Comparison of ENCODE assay signal across 1 cellular context in genomic region chr20:51529027-51529749, GRCh38.
TF ChIP-seq lines count a peak whose summit lies in the region.

No MANE protein-coding gene starts in this region.

TF ChIP-seq in K562, 482 proteins besides CTCF, POLR2A, EP300 and RAD21 (continued from another document and continues in another):
- TF ChIP-seq, protein P1, sequence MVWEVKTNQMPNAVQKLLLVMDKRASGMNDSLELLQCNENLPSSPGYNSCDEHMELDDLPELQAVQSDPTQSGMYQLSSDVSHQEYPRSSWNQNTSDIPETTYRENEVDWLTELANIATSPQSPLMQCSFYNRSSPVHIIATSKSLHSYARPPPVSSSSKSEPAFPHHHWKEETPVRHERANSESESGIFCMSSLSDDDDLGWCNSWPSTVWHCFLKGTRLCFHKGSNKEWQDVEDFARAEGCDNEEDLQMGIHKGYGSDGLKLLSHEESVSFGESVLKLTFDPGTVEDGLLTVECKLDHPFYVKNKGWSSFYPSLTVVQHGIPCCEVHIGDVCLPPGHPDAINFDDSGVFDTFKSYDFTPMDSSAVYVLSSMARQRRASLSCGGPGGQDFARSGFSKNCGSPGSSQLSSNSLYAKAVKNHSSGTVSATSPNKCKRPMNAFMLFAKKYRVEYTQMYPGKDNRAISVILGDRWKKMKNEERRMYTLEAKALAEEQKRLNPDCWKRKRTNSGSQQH (CRISPR knock-in tag; IDR thresholded peaks at IDR 0.05) = no peak
- TF ChIP-seq TEAD4 (IDR thresholded peaks at IDR 0.05; ENCODE audit: low read length) (peak; percentile 65; the same call in 1 of the 2 replicates), TEAD4 (CRISPR knock-in tag; IDR thresholded peaks at IDR 0.05; ENCODE audit: borderline replicate concordance) (no peak), ARID3A (IDR thresholded peaks at IDR 0.05; ENCODE audit: borderline replicate concordance, low read depth, low read length) (0 out of 2 replicates have a peak, but pooled peaks have one; percentile 31), ZNF316 (IDR thresholded peaks at IDR 0.05) (no peak), RCOR1 (IDR thresholded peaks at IDR 0.05; ENCODE audit: borderline replicate concordance in 1 of 2, low read depth in 2 of 2, low read length in 2 of 2) (peak in 1 of 2 experiments; percentile 51; a peak in 1 of 4 replicates), ELF1 (tag; IDR thresholded peaks at IDR 0.05) (no peak), ZSCAN29 (IDR thresholded peaks at IDR 0.05) (no peak), ZNF586 (CRISPR knock-in tag; conservative IDR thresholded peaks at IDR 0.05) (no peak), BCL6 (CRISPR knock-in tag; IDR thresholded peaks at IDR 0.05) (no peak), NR4A1 (CRISPR knock-in tag; IDR thresholded peaks at IDR 0.05) (no peak), NR4A1 (tag; IDR thresholded peaks at IDR 0.05) (no peak), SIX5 (IDR thresholded peaks at IDR 0.05; ENCODE audit: borderline replicate concordance in 1 of 2, insufficient read depth in 1 of 2, low read depth in 1 of 2, low read length in 2 of 2) (no peak), EP400 (IDR thresholded peaks at IDR 0.05) (no peak), OTX1 (CRISPR knock-in tag; IDR thresholded peaks at IDR 0.05) (no peak), CSDE1 (IDR thresholded peaks at IDR 0.05) (no peak), ZNF124 (CRISPR knock-in tag; IDR thresholded peaks at IDR 0.05) (no peak), FOXA3 (CRISPR knock-in tag; conservative IDR thresholded peaks at IDR 0.05 in 1 of 2, IDR thresholded peaks at IDR 0.05 in 1 of 2) (no peak), ZNF41 (CRISPR knock-in tag; conservative IDR thresholded peaks at IDR 0.05) (no peak), CBFA2T2 (conservative IDR thresholded peaks at IDR 0.05) (0 out of 2 replicates have a peak, but pooled peaks have one; percentile 7), NCOR1 (IDR thresholded peaks at IDR 0.05) (peak; percentile 10; the same call in 1 of the 2 replicates), MED1 (CRISPR knock-in tag; IDR thresholded peaks at IDR 0.05; ENCODE audit: borderline replicate concordance) (no peak), TCF3 (CRISPR knock-in tag; IDR thresholded peaks at IDR 0.05) (peak; percentile 45; the same call in 1 of the 2 replicates), BRCA1 (IDR thresholded peaks at IDR 0.05) (no peak), BRCA1 (CRISPR knock-in tag; IDR thresholded peaks at IDR 0.05) (no peak), JUND (IDR thresholded peaks at IDR 0.05; ENCODE audit: borderline replicate concordance, low read depth, low read length) (peak; percentile 11; the same call in 1 of the 2 replicates), JUND (tag; IDR thresholded peaks at IDR 0.05; ENCODE audit: borderline replicate concordance, low read depth, low read length) (no peak), ZNF507 (tag; conservative IDR thresholded peaks at IDR 0.05) (no peak), NR2C2 (CRISPR knock-in tag; IDR thresholded peaks at IDR 0.05) (no peak), NR2C2 (tag; IDR thresholded peaks at IDR 0.05) (no peak), GABPB1 (CRISPR knock-in tag; IDR thresholded peaks at IDR 0.05) (no peak), ZBTB33 (CRISPR knock-in tag; IDR thresholded peaks at IDR 0.05) (no peak), HDAC2 (IDR thresholded peaks at IDR 0.05) (no peak), NR3C1 (CRISPR knock-in tag; IDR thresholded peaks at IDR 0.05) (no peak), ZNF77 (CRISPR knock-in tag; IDR thresholded peaks at IDR 0.05) (no peak), MAFK (IDR thresholded peaks at IDR 0.05; ENCODE audit: low read length) (no peak), CBX2 (IDR thresholded peaks at IDR 0.05; ENCODE audit: insufficient read depth, low read length, poor library complexity, severe bottlenecking) (no peak), ZNF639 (CRISPR knock-in tag; conservative IDR thresholded peaks at IDR 0.05 in 1 of 2, IDR thresholded peaks at IDR 0.05 in 1 of 2) (no peak), HNRNPLL (IDR thresholded peaks at IDR 0.05; ENCODE audit: low read depth, low read length, poor library complexity, severe bottlenecking) (no peak), MEIS2 (IDR thresholded peaks at IDR 0.05; ENCODE audit: partially characterized antibody) (no peak), SP1 (CRISPR knock-in tag; IDR thresholded peaks at IDR 0.05) (no peak), DACH1 (IDR thresholded peaks at IDR 0.05; ENCODE audit: partially characterized antibody) (no peak), NCOA2 (IDR thresholded peaks at IDR 0.05; ENCODE audit: partially characterized antibody in 2 of 2) (peak in 1 of 2 experiments; percentile 27), ZNF584 (CRISPR knock-in tag; IDR thresholded peaks at IDR 0.05; ENCODE audit: low read depth) (no peak), KLF13 (tag; IDR thresholded peaks at IDR 0.05; ENCODE audit: borderline replicate concordance, low read depth) (no peak), ESRRB (CRISPR knock-in tag; IDR thresholded peaks at IDR 0.05; ENCODE audit: borderline replicate concordance) (no peak), HIVEP1 (CRISPR knock-in tag; IDR thresholded peaks at IDR 0.05) (no peak), NFXL1 (CRISPR knock-in tag; IDR thresholded peaks at IDR 0.05) (no peak), MNT (conservative IDR thresholded peaks at IDR 0.05) (0 out of 4 replicates have a peak, but pooled peaks of 1 of the 2 experiments have one; percentile 15), NCOA1 (IDR thresholded peaks at IDR 0.05; ENCODE audit: low read depth) (no peak), WHSC1 (IDR thresholded peaks at IDR 0.05; ENCODE audit: low read length) (no peak), SOX6 (IDR thresholded peaks at IDR 0.05) (no peak), ZC3H11A (IDR thresholded peaks at IDR 0.05; ENCODE audit: low read depth, low read length) (no peak), TAF9B (IDR thresholded peaks at IDR 0.05; ENCODE audit: partially characterized antibody) (no peak), SRSF7 (optimal IDR thresholded peaks at IDR 0.05; ENCODE audit: low read depth, low read length) (no peak), ESRRA (IDR thresholded peaks at IDR 0.05; ENCODE audit: borderline replicate concordance, low read depth) (no peak)
- TF ChIP-seq, protein P2, sequence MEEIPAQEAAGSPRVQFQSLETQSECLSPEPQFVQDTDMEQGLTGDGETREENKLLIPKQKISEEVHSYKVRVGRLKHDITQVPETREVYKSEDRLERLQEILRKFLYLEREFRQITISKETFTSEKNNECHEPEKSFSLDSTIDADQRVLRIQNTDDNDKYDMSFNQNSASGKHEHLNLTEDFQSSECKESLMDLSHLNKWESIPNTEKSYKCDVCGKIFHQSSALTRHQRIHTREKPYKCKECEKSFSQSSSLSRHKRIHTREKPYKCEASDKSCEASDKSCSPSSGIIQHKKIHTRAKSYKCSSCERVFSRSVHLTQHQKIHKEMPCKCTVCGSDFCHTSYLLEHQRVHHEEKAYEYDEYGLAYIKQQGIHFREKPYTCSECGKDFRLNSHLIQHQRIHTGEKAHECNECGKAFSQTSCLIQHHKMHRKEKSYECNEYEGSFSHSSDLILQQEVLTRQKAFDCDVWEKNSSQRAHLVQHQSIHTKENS (CRISPR knock-in tag; IDR thresholded peaks at IDR 0.05) = no peak
- TF ChIP-seq, protein P3, sequence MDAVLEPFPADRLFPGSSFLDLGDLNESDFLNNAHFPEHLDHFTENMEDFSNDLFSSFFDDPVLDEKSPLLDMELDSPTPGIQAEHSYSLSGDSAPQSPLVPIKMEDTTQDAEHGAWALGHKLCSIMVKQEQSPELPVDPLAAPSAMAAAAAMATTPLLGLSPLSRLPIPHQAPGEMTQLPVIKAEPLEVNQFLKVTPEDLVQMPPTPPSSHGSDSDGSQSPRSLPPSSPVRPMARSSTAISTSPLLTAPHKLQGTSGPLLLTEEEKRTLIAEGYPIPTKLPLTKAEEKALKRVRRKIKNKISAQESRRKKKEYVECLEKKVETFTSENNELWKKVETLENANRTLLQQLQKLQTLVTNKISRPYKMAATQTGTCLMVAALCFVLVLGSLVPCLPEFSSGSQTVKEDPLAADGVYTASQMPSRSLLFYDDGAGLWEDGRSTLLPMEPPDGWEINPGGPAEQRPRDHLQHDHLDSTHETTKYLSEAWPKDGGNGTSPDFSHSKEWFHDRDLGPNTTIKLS (IDR thresholded peaks at IDR 0.05; ENCODE audit: borderline replicate concordance, low read depth) = no peak
- TF ChIP-seq, protein P4, sequence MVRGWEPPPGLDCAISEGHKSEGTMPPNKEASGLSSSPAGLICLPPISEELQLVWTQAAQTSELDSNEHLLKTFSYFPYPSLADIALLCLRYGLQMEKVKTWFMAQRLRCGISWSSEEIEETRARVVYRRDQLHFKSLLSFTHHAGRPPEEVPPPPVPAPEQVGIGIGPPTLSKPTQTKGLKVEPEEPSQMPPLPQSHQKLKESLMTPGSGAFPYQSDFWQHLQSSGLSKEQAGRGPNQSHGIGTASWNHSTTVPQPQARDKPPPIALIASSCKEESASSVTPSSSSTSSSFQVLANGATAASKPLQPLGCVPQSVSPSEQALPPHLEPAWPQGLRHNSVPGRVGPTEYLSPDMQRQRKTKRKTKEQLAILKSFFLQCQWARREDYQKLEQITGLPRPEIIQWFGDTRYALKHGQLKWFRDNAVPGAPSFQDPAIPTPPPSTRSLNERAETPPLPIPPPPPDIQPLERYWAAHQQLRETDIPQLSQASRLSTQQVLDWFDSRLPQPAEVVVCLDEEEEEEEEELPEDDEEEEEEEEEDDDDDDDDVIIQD (CRISPR knock-in tag; IDR thresholded peaks at IDR 0.05) = no peak
- TF ChIP-seq, protein P5, sequence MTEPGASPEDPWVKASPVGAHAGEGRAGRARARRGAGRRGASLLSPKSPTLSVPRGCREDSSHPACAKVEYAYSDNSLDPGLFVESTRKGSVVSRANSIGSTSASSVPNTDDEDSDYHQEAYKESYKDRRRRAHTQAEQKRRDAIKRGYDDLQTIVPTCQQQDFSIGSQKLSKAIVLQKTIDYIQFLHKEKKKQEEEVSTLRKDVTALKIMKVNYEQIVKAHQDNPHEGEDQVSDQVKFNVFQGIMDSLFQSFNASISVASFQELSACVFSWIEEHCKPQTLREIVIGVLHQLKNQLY (CRISPR knock-in tag; conservative IDR thresholded peaks at IDR 0.05) = no peak
- TF ChIP-seq, protein P6, sequence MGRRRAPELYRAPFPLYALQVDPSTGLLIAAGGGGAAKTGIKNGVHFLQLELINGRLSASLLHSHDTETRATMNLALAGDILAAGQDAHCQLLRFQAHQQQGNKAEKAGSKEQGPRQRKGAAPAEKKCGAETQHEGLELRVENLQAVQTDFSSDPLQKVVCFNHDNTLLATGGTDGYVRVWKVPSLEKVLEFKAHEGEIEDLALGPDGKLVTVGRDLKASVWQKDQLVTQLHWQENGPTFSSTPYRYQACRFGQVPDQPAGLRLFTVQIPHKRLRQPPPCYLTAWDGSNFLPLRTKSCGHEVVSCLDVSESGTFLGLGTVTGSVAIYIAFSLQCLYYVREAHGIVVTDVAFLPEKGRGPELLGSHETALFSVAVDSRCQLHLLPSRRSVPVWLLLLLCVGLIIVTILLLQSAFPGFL (CRISPR knock-in tag; IDR thresholded peaks at IDR 0.05) = no peak
